Comparison of ENCODE assay signal across 9 cellular contexts in the genomic region with DNA sequence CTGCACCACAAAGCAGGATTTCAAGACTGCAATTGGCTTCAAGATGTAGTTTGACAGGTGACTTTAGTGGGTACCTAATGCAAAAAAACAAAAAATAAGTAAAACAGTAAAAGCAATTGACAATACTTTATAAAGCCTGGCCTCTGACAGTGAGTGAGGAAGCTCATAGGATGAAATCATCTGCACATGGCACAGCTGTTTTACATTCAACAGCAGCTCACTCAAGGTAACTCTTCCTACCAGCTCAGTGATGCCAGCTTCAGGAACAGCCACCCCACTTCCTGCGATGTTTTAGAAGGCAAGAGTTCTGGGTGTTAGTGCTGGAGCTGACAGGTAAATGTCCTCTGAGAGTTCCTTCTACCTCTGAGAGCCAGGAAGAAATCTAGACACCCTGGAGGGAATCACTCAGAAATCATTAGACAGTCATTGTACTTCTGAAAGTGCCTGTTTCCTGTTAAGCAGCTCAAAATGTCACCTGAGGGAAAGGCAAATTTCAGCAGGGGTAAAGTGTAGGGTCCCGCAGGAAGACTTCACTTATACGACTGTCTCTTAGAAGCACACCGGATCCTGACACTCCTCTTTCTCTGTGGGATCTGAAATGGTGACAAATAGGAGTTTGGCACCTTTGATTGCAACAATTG.
DNase-seq lines count a peak whose midpoint lies in the region; ATAC-seq lines count a peak whose summit lies in the region.
"Had no signal": no experiment of that assay in that cellular context is flagged by ENCODE, and none has a peak within 500 bp of the region (broad histone marks: within the 10 kb centered on the region; RNA-seq: fewer than 3 reads in every experiment).

No MANE protein-coding gene starts in this region.

- H3K27me3 Mint-ChIP-seq in stimulated activated naive B cell treated with anti-CD40 and anti-IgM and Interleukin-4, amounts not matched to agents 10 μg/mL and 1 μg/mL and 100 μg/mL, for 72 hours, result no peaks in the 10 kb centered on the region

- peak; percentile 41 to 48 for ATAC-seq in activated naive CD4-positive, alpha-beta T cell treated with anti-CD3 and anti-CD28 coated beads, Interleukin-2, amount 50 U/mL, for 72 hours
- peak; percentile 68 for ATAC-seq in HG02588 (IDR thresholded peaks at IDR 0.05; ENCODE audit: unreplicated experiment)
- ATAC-seq in HG03442 (IDR thresholded peaks at IDR 0.05; ENCODE audit: unreplicated experiment), result peak; percentile 78
- ATAC-seq in stimulated activated naive B cell treated with anti-CD40 and anti-IgM and Interleukin-4, amounts not matched to agents 10 μg/mL and 1 μg/mL and 100 μg/mL, for 72 hours (replicated peaks), result peak; percentile 67 to 85

- no peak overlapping the region for H3K27ac Mint-ChIP-seq in activated naive CD4-positive, alpha-beta T cell treated with anti-CD3 and anti-CD28 coated beads, Interleukin-2, amount 50 U/mL, for 72 hours
- H3K27ac Mint-ChIP-seq in stimulated activated naive B cell treated with anti-CD40 and anti-IgM and Interleukin-4, amounts not matched to agents 10 μg/mL and 1 μg/mL and 100 μg/mL, for 72 hours, result peak overlapping the region; percentile 81

- peaks cover 38 to 73% of the 10 kb centered on the region in 2 donors for H3K36me3 Mint-ChIP-seq in activated naive CD4-positive, alpha-beta T cell treated with anti-CD3 and anti-CD28 coated beads, Interleukin-2, amount 50 U/mL, for 72 hours
- peaks cover 57 to 69% of the 10 kb centered on the region in 2 donors for H3K36me3 Mint-ChIP-seq in stimulated activated naive B cell treated with anti-CD40 and anti-IgM and Interleukin-4, amounts not matched to agents 10 μg/mL and 1 μg/mL and 100 μg/mL, for 72 hours

- peaks cover 0 to 23% of the 10 kb centered on the region in 2 donors for H3K9me3 Mint-ChIP-seq in activated naive CD4-positive, alpha-beta T cell treated with anti-CD3 and anti-CD28 coated beads, Interleukin-2, amount 50 U/mL, for 72 hours
- H3K9me3 Mint-ChIP-seq in stimulated activated naive B cell treated with anti-CD40 and anti-IgM and Interleukin-4, amounts not matched to agents 10 μg/mL and 1 μg/mL and 100 μg/mL, for 72 hours, result peaks cover 8 to 10% of the 10 kb centered on the region in 2 donors

- peak overlapping the region; percentile 25 to 41 for H3K4me3 Mint-ChIP-seq in stimulated activated naive B cell treated with anti-CD40 and anti-IgM and Interleukin-4, amounts not matched to agents 10 μg/mL and 1 μg/mL and 100 μg/mL, for 72 hours

- DNase-seq in activated naive CD4-positive, alpha-beta T cell treated with anti-CD3 and anti-CD28 coated beads, Interleukin-2, amount 50 U/mL, for 72 hours (ENCODE audit: low spot score in 2 of 2), result no peak
- no peak for DNase-seq in activated naive CD4-positive, alpha-beta T cell treated with anti-CD3 and anti-CD28 coated beads, Interleukin-2, amount 50 U/mL, for 16 hours
- DNase-seq in stimulated activated naive B cell treated with anti-CD40 and anti-IgM and Interleukin-4, amounts not matched to agents 10 μg/mL and 1 μg/mL and 100 μg/mL, for 72 hours, result no peak
- DNase-seq in HK-2 (ENCODE audit: unreplicated experiment) (no peak), COR-L47 (lab: John Stamatoyannopoulos, UW) (no peak), NCI-H1417 treated with DMSO at 0.1 percent for 48 hours (lab: John Stamatoyannopoulos, UW) (no peak)
- DNase-seq: activated CD4-positive, alpha-beta T cell treated with anti-CD3 and anti-CD28 coated beads for 48 hours had no signal

- peaks cover 40 to 80% of the 10 kb centered on the region in 2 donors for H3K4me1 Mint-ChIP-seq in stimulated activated naive B cell treated with anti-CD40 and anti-IgM and Interleukin-4, amounts not matched to agents 10 μg/mL and 1 μg/mL and 100 μg/mL, for 72 hours
